In genomic region chr5:149680810-149681221, GRCh38 we compare ENCODE assay signal across 10 cellular contexts. TPM values are rescaled to one million over a fixed set of nuclear protein-coding genes. Genes with fewer than 3 reads are reported as not detected.
DNase-seq lines count a peak whose midpoint lies in the region; ATAC-seq and TF ChIP-seq lines count a peak whose summit lies in the region.
"Had no signal": no experiment of that assay in that cellular context is flagged by ENCODE, and none has a peak within 500 bp of the region (broad histone marks: within the 10 kb centered on the region; RNA-seq: fewer than 3 reads in every experiment).

No MANE protein-coding gene starts in this region.

- no peaks in the 10 kb centered on the region for H3F3A ChIP-seq in smooth muscle cell (ENCODE audit: low read depth)

- peak overlapping the region in 5 of 10 experiments; percentile 1 to 58 (median 8); a peak in 5 of 20 replicates for H3K4me3 ChIP-seq in BLaER1 treated with 17β-estradiol and CSF1 and Interleukin-3, amounts not matched to agents 10 nM and 100 nM
- H3K4me3 ChIP-seq in CD8-positive, alpha-beta T cell (ENCODE audit: low read depth, low read length), result no peak overlapping the region
- H3K4me3 ChIP-seq in smooth muscle cell, result no peak overlapping the region
- H3K4me3 ChIP-seq: breast epithelium had no signal

- no peaks in the 10 kb centered on the region for H3K9me3 ChIP-seq in BLaER1 treated with 17β-estradiol and CSF1 and Interleukin-3, amounts not matched to agents 10 nM and 100 nM (replicated peaks in 1 of 11)
- no peaks in the 10 kb centered on the region for H3K9me3 ChIP-seq in CD8-positive, alpha-beta T cell (ENCODE audit: low read length)
- H3K9me3 ChIP-seq in smooth muscle cell (replicated peaks; ENCODE audit: low read depth), result no peaks in the 10 kb centered on the region
- H3K9me3 ChIP-seq: breast epithelium had no signal

- H3K9me3 Mint-ChIP-seq in CD8-positive, alpha-beta T cell, result no peaks in the 10 kb centered on the region
- H3K9me3 Mint-ChIP-seq in Calu3 (ENCODE audit: low read depth, unreplicated experiment), result no peaks in the 10 kb centered on the region

- BruUV-seq in Calu3 (replicated peaks; lab: Mats Ljungman, UMichigan), result no TSS peak

- H3K27me3 ChIP-seq in BLaER1 treated with 17β-estradiol and CSF1 and Interleukin-3, amounts not matched to agents 10 nM and 100 nM, result no peaks in the 10 kb centered on the region
- H3K27me3 ChIP-seq in CD8-positive, alpha-beta T cell (ENCODE audit: insufficient read depth, low read length), result no peaks in the 10 kb centered on the region
- peaks cover 5% of the 10 kb centered on the region for H3K27me3 ChIP-seq in smooth muscle cell (ENCODE audit: low read depth)
- H3K27me3 ChIP-seq: breast epithelium had no signal

- H3K27me3 Mint-ChIP-seq in CD8-positive, alpha-beta T cell (ENCODE audit: low read depth), result peaks cover 18% of the 10 kb centered on the region
- peaks cover 62% of the 10 kb centered on the region for H3K27me3 Mint-ChIP-seq in Calu3 (ENCODE audit: unreplicated experiment)

- H4K20me1 ChIP-seq in BLaER1 treated with 17β-estradiol and CSF1 and Interleukin-3, amounts not matched to agents 10 nM and 100 nM, result no peaks in the 10 kb centered on the region
- no peaks in the 10 kb centered on the region for H4K20me1 ChIP-seq in smooth muscle cell (ENCODE audit: low read depth)

- H3K36me3 Mint-ChIP-seq in CD8-positive, alpha-beta T cell, result no peaks in the 10 kb centered on the region
- peaks cover under 1% of the 10 kb centered on the region for H3K36me3 Mint-ChIP-seq in Calu3 (ENCODE audit: insufficient read depth, unreplicated experiment)
- H3K36me3 Mint-ChIP-seq: naive thymus-derived CD8-positive, alpha-beta T cell had no signal

- peaks cover 54 to 100% (median 93%) of the 10 kb centered on the region in 10 experiments for H3K4me1 ChIP-seq in BLaER1 treated with 17β-estradiol and CSF1 and Interleukin-3, amounts not matched to agents 10 nM and 100 nM
- no peaks in the 10 kb centered on the region for H3K4me1 ChIP-seq in CD8-positive, alpha-beta T cell (ENCODE audit: insufficient read depth, low read length)
- no peaks in the 10 kb centered on the region for H3K4me1 ChIP-seq in smooth muscle cell (ENCODE audit: low read depth)
- H3K4me1 ChIP-seq: breast epithelium had no signal

- no peak for TF ChIP-seq CTCF in CD8-positive, alpha-beta T cell (IDR thresholded peaks at IDR 0.05)
- TF ChIP-seq CTCF in Calu3 (IDR thresholded peaks at IDR 0.05; ENCODE audit: unreplicated experiment) (no peak), smooth muscle cell (IDR thresholded peaks at IDR 0.05; ENCODE audit: borderline replicate concordance, insufficient read depth, poor library complexity, severe bottlenecking) (no peak)

- no peak overlapping the region for H3K4me3 Mint-ChIP-seq in CD8-positive, alpha-beta T cell
- no peak overlapping the region for H3K4me3 Mint-ChIP-seq in Calu3 (ENCODE audit: low read depth, unreplicated experiment)
- H3K4me3 Mint-ChIP-seq: naive thymus-derived CD8-positive, alpha-beta T cell had no signal

- 93% methylated on average over 2 of the region's 2 CpGs for WGBS in smooth muscle cell (ENCODE audit: low lambda C conversion rate)

- intact Hi-C loops in CD8-positive, alpha-beta T cell (cut with DNase I, micrococcal nuclease), result no loop called here
- intact Hi-C loops in Calu3 (cut with micrococcal nuclease; ENCODE audit: unreplicated experiment), result no loop called here

- H3K36me3 ChIP-seq in BLaER1 treated with 17β-estradiol and CSF1 and Interleukin-3, amounts not matched to agents 10 nM and 100 nM, result no peaks in the 10 kb centered on the region
- H3K36me3 ChIP-seq in CD8-positive, alpha-beta T cell (ENCODE audit: insufficient read depth, low read length), result no peaks in the 10 kb centered on the region
- H3K36me3 ChIP-seq in smooth muscle cell (ENCODE audit: low read depth), result no peaks in the 10 kb centered on the region
- H3K36me3 ChIP-seq: breast epithelium had no signal

- no peaks in the 10 kb centered on the region for H3K4me1 Mint-ChIP-seq in CD8-positive, alpha-beta T cell (ENCODE audit: low read depth)
- peaks cover 8% of the 10 kb centered on the region for H3K4me1 Mint-ChIP-seq in Calu3 (ENCODE audit: low read depth, unreplicated experiment)

- ATAC-seq in GM19467 (IDR thresholded peaks at IDR 0.05; ENCODE audit: unreplicated experiment) (peak; percentile 99), HG03432 (IDR thresholded peaks at IDR 0.05; ENCODE audit: unreplicated experiment) (peak; percentile 99)
- ATAC-seq in CD8-positive, alpha-beta T cell, result no peak

- peak overlapping the region; percentile 77 to 94 (median 83) for H3K4me2 ChIP-seq in BLaER1 treated with 17β-estradiol and CSF1 and Interleukin-3, amounts not matched to agents 10 nM and 100 nM
- H3K4me2 ChIP-seq in smooth muscle cell, result no peak overlapping the region

- peak overlapping the region; percentile 68 to 95 (median 84) for H3K27ac ChIP-seq in BLaER1 treated with 17β-estradiol and CSF1 and Interleukin-3, amounts not matched to agents 10 nM and 100 nM
- H3K27ac ChIP-seq in CD8-positive, alpha-beta T cell (ENCODE audit: low read depth, low read length), result no peak overlapping the region
- H3K27ac ChIP-seq in smooth muscle cell (ENCODE audit: low read depth), result no peak overlapping the region
- H3K27ac ChIP-seq: breast epithelium had no signal

- H3K9ac ChIP-seq in BLaER1 treated with 17β-estradiol and CSF1 and Interleukin-3, amounts not matched to agents 10 nM and 100 nM, result peak overlapping the region; percentile 24 to 80 (median 70); a peak in 18 of 22 replicates
- H3K9ac ChIP-seq in smooth muscle cell (ENCODE audit: low read depth), result no peak overlapping the region

- POLR2A ChIA-PET in CD8-positive, alpha-beta T cell (lab: Charles Lee), result no interaction called here

- H3K79me2 ChIP-seq in smooth muscle cell (ENCODE audit: low read depth), result no peaks in the 10 kb centered on the region

- DNase-seq in germinal center (ENCODE audit: low spot score) (peak; percentile 84), Calu3 (no peak), smooth muscle cell (lab: John Stamatoyannopoulos, UW; ENCODE audit: unreplicated experiment) (no peak), NCI-H226 (no peak)
- DNase-seq in CD8-positive, alpha-beta T cell, result no peak

- H2AFZ ChIP-seq in smooth muscle cell (ENCODE audit: low read depth), result no peak overlapping the region

- H3K27ac Mint-ChIP-seq in CD8-positive, alpha-beta T cell, result no peak overlapping the region
- no peak overlapping the region for H3K27ac Mint-ChIP-seq in Calu3 (ENCODE audit: unreplicated experiment)

- CTCF ChIA-PET in CD8-positive, alpha-beta T cell (lab: Charles Lee), result no interaction called here
- CTCF ChIA-PET in Calu3 (lab: Charles Lee), result no interaction called here

RNA-seq across cellular contexts. Expression of gene PPARGC1B, which starts 49.3 kb away (rescaled TPM):
- 1 to 10 TPM; 4.1 to 4.2 TPM for total RNA-seq in CD8-positive, alpha-beta T cell
- 8.8 and 9.3 TPM in 2 replicates for total RNA-seq in Calu3 (2022)
- 1.3 and 3.3 TPM in 2 replicates for total RNA-seq in smooth muscle cell
- 1.1 and 1.7 TPM in 2 replicates for polyA plus RNA-seq in smooth muscle cell

Comparison
In these comparisons a context has a peak if more than half of its experiments do, and no peak if none do; other contexts are left out.
1. H3K27ac ChIP-seq: peak in BLaER1 treated with 17β-estradiol and CSF1 and Interleukin-3, amounts not matched to agents 10 nM and 100 nM (11 of 11); none in CD8-positive, alpha-beta T cell (single experiment) and smooth muscle cell (single experiment).